Comparison of ENCODE assay signal across 8 cellular contexts in the genomic region with DNA sequence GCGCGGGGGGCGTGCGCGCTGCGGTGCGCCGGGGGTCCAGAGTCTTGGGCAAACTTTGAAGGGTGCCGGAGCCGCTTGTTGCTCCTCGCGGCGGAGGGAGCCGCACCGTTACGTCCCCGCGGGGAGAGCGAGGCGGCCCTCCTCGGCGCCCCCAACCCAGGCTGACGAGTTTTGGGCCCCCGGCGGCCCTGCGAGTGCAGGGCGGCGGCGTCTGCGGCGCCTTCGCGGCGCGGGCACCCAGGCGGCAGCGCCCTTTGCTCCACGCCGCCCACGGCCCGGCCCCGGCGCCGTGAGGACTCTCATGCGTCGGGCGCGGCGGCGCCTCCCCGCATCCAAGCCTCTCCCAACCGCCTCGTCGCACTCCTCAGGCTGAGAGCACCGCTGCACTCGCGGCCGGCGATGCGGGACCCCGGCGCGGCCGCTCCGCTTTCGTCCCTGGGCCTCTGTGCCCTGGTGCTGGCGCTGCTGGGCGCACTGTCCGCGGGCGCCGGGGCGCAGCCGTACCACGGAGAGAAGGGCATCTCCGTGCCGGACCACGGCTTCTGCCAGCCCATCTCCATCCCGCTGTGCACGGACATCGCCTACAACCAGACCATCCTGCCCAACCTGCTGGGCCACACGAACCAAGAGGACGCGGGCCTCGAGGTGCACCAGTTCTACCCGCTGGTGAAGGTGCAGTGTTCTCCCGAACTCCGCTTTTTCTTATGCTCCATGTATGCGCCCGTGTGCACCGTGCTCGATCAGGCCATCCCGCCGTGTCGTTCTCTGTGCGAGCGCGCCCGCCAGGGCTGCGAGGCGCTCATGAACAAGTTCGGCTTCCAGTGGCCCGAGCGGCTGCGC. TPM values are rescaled to one million over a fixed set of nuclear protein-coding genes. Genes with fewer than 3 reads are reported as not detected.
DNase-seq lines count a peak whose midpoint lies in the region; ATAC-seq and TF ChIP-seq lines count a peak whose summit lies in the region.

No MANE protein-coding gene starts in this region.

- 0 out of 2 replicates have a peak, but pooled peaks cover 4% of the 10 kb centered on the region for H3F3A ChIP-seq in Loucy (ENCODE audit: low read depth)

- peak overlapping the region; percentile 89; the same call in 1 of the 2 replicates for H2AFZ ChIP-seq in Loucy (ENCODE audit: low read length)
- H2AFZ ChIP-seq in neuron (ENCODE audit: low read depth, low read length), result peak overlapping the region; percentile 20

- no peaks in the 10 kb centered on the region for H3K79me2 ChIP-seq in Loucy (ENCODE audit: insufficient read depth, low read length)

- H3K4me3 ChIP-seq in Loucy (ENCODE audit: low read length, poor library complexity, severe bottlenecking) (peak overlapping the region; percentile 78), fibroblast of mammary gland (ENCODE audit: control insufficient read depth, low read depth, low read length) (peak overlapping the region; percentile 58), neuron (ENCODE audit: low read length) (peak overlapping the region; percentile 91)

- H3K27me3 ChIP-seq in Loucy (ENCODE audit: insufficient read depth, low read length, poor library complexity, severe bottlenecking), result no peaks in the 10 kb centered on the region
- no peaks in the 10 kb centered on the region for H3K27me3 ChIP-seq in neuron (ENCODE audit: insufficient read depth, low read length)

- peak; percentile 16 for ATAC-seq in GM21786 (IDR thresholded peaks at IDR 0.05; ENCODE audit: unreplicated experiment)
- no peak for ATAC-seq in omental fat pad (ENCODE audit: low FRiP score)

- H3K9me3 ChIP-seq in Loucy (ENCODE audit: insufficient read depth, low read depth, low read length) (no peaks in the 10 kb centered on the region), neuron (ENCODE audit: low read length) (peaks cover 2% of the 10 kb centered on the region)

- no peaks in the 10 kb centered on the region for H4K20me1 ChIP-seq in Loucy (ENCODE audit: insufficient read depth, low read length, poor library complexity, severe bottlenecking)

- TF ChIP-seq CTCF in Loucy (conservative IDR thresholded peaks at IDR 0.05; ENCODE audit: low read length), result no peak
- TF ChIP-seq CTCF in fibroblast of mammary gland (conservative IDR thresholded peaks at IDR 0.05; ENCODE audit: control insufficient read depth, insufficient read depth, low read depth, low read length), result no peak
- no peak for TF ChIP-seq CTCF in omental fat pad (IDR thresholded peaks at IDR 0.05)

- peak; percentile 56 for DNase-seq in Daoy (ENCODE audit: low read depth)
- peak; percentile 53 for DNase-seq in activated T-cell treated with anti-CD3 and anti-CD28 coated beads, Interleukin-2, amount 50 U/mL, for 1 hour
- peak; percentile 47 for DNase-seq in fibroblast of mammary gland (ENCODE audit: low read depth)
- DNase-seq in SIG-M5 (lab: John Stamatoyannopoulos, UW), result no peak
- DNase-seq in omental fat pad (ENCODE audit: low spot score), result no peak

- H3K9me2 ChIP-seq in Loucy (replicated peaks; ENCODE audit: low read depth, low read length), result no peaks in the 10 kb centered on the region

- peak overlapping the region; percentile 60 for H3K9ac ChIP-seq in Loucy (ENCODE audit: low read depth, low read length, poor library complexity, severe bottlenecking)

- H3K36me3 ChIP-seq in Loucy (ENCODE audit: insufficient read depth, low read length), result no peaks in the 10 kb centered on the region
- H3K36me3 ChIP-seq in neuron (ENCODE audit: insufficient read depth, low read length), result peaks cover 22% of the 10 kb centered on the region

- H3K4me1 ChIP-seq in Loucy (ENCODE audit: insufficient read depth, low read length, poor library complexity, severe bottlenecking) (peaks cover 30% of the 10 kb centered on the region), neuron (ENCODE audit: insufficient read depth, low read length) (peaks cover 42% of the 10 kb centered on the region)

- H3K4me2 ChIP-seq in Loucy (ENCODE audit: low read depth, low read length, poor library complexity, severe bottlenecking), result peak overlapping the region; percentile 66

RNA-seq across cellular contexts. Expression of gene FZD7, which starts 0.8 kb away (rescaled TPM):
- 12.0 and 19.3 TPM in 2 replicates for total RNA-seq in Daoy (2014; rRNA removed; shearing (Covaris generic))
- 10 to 100 TPM in 2 of 4 donors, 1 to 10 TPM in 2; 3.8 to 24.7 (median 10.1) TPM for total RNA-seq in omental fat pad

RNA-seq across cellular contexts. Expression of gene KIAA2012, which starts 38.6 kb away (rescaled TPM):
- not detected in 2 replicates for total RNA-seq in Daoy (2014; rRNA removed; shearing (Covaris generic))
- total RNA-seq in omental fat pad, result under 1 TPM in 2 of 4 donors, not detected in 2; 0.06 to 0.09 TPM

Comparison
In these comparisons a context has a peak if more than half of its experiments do, and no peak if none do; other contexts are left out.
1. DNase-seq: peak in Daoy (single experiment), activated T-cell treated with anti-CD3 and anti-CD28 coated beads, Interleukin-2, amount 50 U/mL, for 1 hour (single experiment) and fibroblast of mammary gland (single experiment); none in SIG-M5 (single experiment) and omental fat pad (single experiment).
2. Peak in every context shown above with its lines, with median percentiles within 50 percentile points of each other: H3K4me3 ChIP-seq.